ENCODE assay signal across 1 cellular context in the genomic region with DNA sequence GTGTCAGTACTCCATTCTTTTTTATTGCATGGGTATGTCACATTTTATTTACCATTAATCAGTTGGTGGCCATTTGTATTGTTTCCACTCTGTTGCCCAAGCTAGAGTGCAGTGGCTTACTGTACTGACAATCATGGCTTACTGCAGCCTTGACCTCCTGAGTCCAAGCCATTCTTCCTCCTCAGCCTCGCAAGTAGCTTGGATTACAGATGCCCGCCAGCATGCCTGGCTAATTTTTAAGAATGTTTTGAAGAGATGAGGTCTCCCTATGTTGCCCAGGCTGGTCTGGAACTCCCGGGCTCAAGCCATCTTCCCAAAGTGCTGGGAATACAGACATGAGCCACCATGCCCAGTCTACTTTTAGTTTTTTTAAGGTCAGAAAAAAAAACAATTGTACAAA.
TF ChIP-seq lines count a peak whose summit lies in the region.

No MANE protein-coding gene starts in this region.

TF ChIP-seq in neural cell, 6 proteins besides CTCF, POLR2A, EP300 and RAD21 (continued from another document):
- TF ChIP-seq EZH2 (IDR thresholded peaks at IDR 0.05; ENCODE audit: borderline replicate concordance, insufficient read depth, low read length, poor library complexity, severe bottlenecking) (no peak), SMC3 (conservative IDR thresholded peaks at IDR 0.05; ENCODE audit: poor library complexity) (no peak), MXI1 (conservative IDR thresholded peaks at IDR 0.05; ENCODE audit: poor library complexity, severe bottlenecking) (no peak)
